Comparison of ENCODE assay signal across 26 cellular contexts in genomic region chr5:169494383-169495251, GRCh38.
A peak's percentile ranks its signal among the peaks of the same experiment; 100 is the strongest.
DNase-seq lines count a peak whose midpoint lies in the region; TF ChIP-seq lines count a peak whose summit lies in the region.
"Had no signal": no experiment of that assay in that cellular context is flagged by ENCODE, and none has a peak within 500 bp of the region (broad histone marks: within the 10 kb centered on the region; RNA-seq: fewer than 3 reads in every experiment).

No MANE protein-coding gene starts in this region.

- H3K9ac ChIP-seq in GM23248 (no peak overlapping the region), adipocyte (ENCODE audit: low read length) (no peak overlapping the region), mesenchymal stem cell (ENCODE audit: low read length) (peak overlapping the region; percentile 14)
- H3K9ac ChIP-seq: BLaER1 treated with 17β-estradiol and CSF1 and Interleukin-3, amounts not matched to agents 10 nM and 100 nM had no signal

- H3K4me1 ChIP-seq in GM23248 (ENCODE audit: insufficient read depth) (no peaks in the 10 kb centered on the region), adipocyte (ENCODE audit: control insufficient read depth, insufficient read depth, low read length) (peaks cover 12% of the 10 kb centered on the region), mesenchymal stem cell (ENCODE audit: control insufficient read depth, insufficient read depth, low read depth, low read length) (no peaks in the 10 kb centered on the region), prostate gland (replicated peaks) (no peaks in the 10 kb centered on the region)
- H3K4me1 ChIP-seq: BLaER1 treated with 17β-estradiol and CSF1 and Interleukin-3, amounts not matched to agents 10 nM and 100 nM; lower lobe of right lung; SJSA1 had no signal

- H3K79me1 ChIP-seq in mesenchymal stem cell (replicated peaks; ENCODE audit: low read length, poor library complexity, severe bottlenecking), result no peaks in the 10 kb centered on the region

- H3K9me2 ChIP-seq in GM23248 (ENCODE audit: insufficient read depth), result no peaks in the 10 kb centered on the region

- no peaks in the 10 kb centered on the region for H4K20me1 ChIP-seq in GM23248 (ENCODE audit: insufficient read depth)
- H4K20me1 ChIP-seq: BLaER1 treated with 17β-estradiol and CSF1 and Interleukin-3, amounts not matched to agents 10 nM and 100 nM had no signal

- intact Hi-C loops in prostate gland (cut with DNase I), result no loop called here

- no peak overlapping the region for H2BK12ac ChIP-seq in mesenchymal stem cell (ENCODE audit: low read length in 2 of 2)

- H3K18ac ChIP-seq in mesenchymal stem cell (ENCODE audit: low read depth in 1 of 2, low read length in 2 of 2), result no peak overlapping the region

- H3K27ac ChIP-seq in GM23248 (no peak overlapping the region), mesenchymal stem cell (ENCODE audit: low read length, poor library complexity, severe bottlenecking) (no peak overlapping the region), prostate gland (no peak overlapping the region)
- H3K27ac ChIP-seq: BLaER1 treated with 17β-estradiol and CSF1 and Interleukin-3, amounts not matched to agents 10 nM and 100 nM; heart right ventricle; lower lobe of right lung; SJSA1 had no signal

- no peaks in the 10 kb centered on the region for H3K79me2 ChIP-seq in GM23248 (ENCODE audit: insufficient read depth)

- H3K9me3 ChIP-seq in GM23248 (ENCODE audit: low read depth) (no peaks in the 10 kb centered on the region), adipocyte (ENCODE audit: control insufficient read depth, low read length) (no peaks in the 10 kb centered on the region), mesenchymal stem cell (ENCODE audit: control insufficient read depth, low read length) (no peaks in the 10 kb centered on the region), prostate gland (no peaks in the 10 kb centered on the region)
- H3K9me3 ChIP-seq: lower lobe of right lung, SJSA1 had no signal

- H4K91ac ChIP-seq in mesenchymal stem cell (ENCODE audit: low read length), result peak overlapping the region; percentile 27

- 6 to 12% methylated on average over 4 of the region's 4 CpGs for WGBS in GM23248 (ENCODE audit: low coverage in 1 of 2, low lambda C conversion rate in 2 of 2, missing lambda C conversion rate in 2 of 2), 2 experiments
- 49% methylated on average over 4 of the region's 4 CpGs for WGBS in mesenchymal stem cell
- 29% methylated on average over 4 of the region's 4 CpGs for WGBS in prostate gland

- H3K14ac ChIP-seq in mesenchymal stem cell (ENCODE audit: low read length in 2 of 2), result no peak overlapping the region

- peaks cover 7% of the 10 kb centered on the region; the same call in 1 of the 2 replicates for H3F3A ChIP-seq in GM23248 (ENCODE audit: insufficient read depth)

- no peaks in the 10 kb centered on the region for H3K36me3 ChIP-seq in GM23248 (ENCODE audit: low read depth)
- no peaks in the 10 kb centered on the region for H3K36me3 ChIP-seq in adipocyte (ENCODE audit: control insufficient read depth, insufficient read depth, low read length, severe bottlenecking)
- H3K36me3 ChIP-seq in mesenchymal stem cell (ENCODE audit: control insufficient read depth in 1 of 2, insufficient read depth in 2 of 2, low read depth in 1 of 2, low read length in 2 of 2), result no peaks in the 10 kb centered on the region
- no peaks in the 10 kb centered on the region for H3K36me3 ChIP-seq in prostate gland
- H3K36me3 ChIP-seq: BLaER1 treated with 17β-estradiol and CSF1 and Interleukin-3, amounts not matched to agents 10 nM and 100 nM; heart right ventricle; lower lobe of right lung; SJSA1 had no signal

- peak; percentile 37 for DNase-seq in AG08395 (ENCODE audit: low spot score)
- peak; percentile 24 for DNase-seq in GM23248
- DNase-seq in adipocyte (ENCODE audit: low read depth), result no peak
- DNase-seq in mesenchymal stem cell, result no peak
- DNase-seq in prostate gland (ENCODE audit: low spot score), result no peak
- no peak for DNase-seq in NCI-H2107 treated with DMSO at 0.1 percent for 48 hours (lab: John Stamatoyannopoulos, UW; ENCODE audit: unreplicated experiment)
- DNase-seq in COLO829 (ENCODE audit: low spot score), result no peak
- DNase-seq: activated naive CD8-positive, alpha-beta T cell treated with anti-CD3 and anti-CD28 coated beads, Interleukin-2, amount 50 U/mL, for 24 hours; activated T-cell treated with anti-CD3 and anti-CD28 coated beads, Interleukin-2, amount 50 U/mL, for 72 hours; central memory CD4-positive, alpha-beta T cell; cortex of kidney; DMS53; effector memory CD8-positive, alpha-beta T cell; erythroblast; foreskin melanocyte; heart right ventricle; Kasumi-1; kidney; lower lobe of right lung; MV-4-11; naive thymus-derived CD8-positive, alpha-beta T cell; NCI-H1436; NCI-H748 treated with DMSO at 0.1 percent for 48 hours; stimulated activated naive CD4-positive, alpha-beta T cell treated with Interleukin-2 at 50 U/mL for 16 hours had no signal

- no peak overlapping the region for H3K4me3 ChIP-seq in GM23248
- peak overlapping the region; percentile 23 for H3K4me3 ChIP-seq in adipocyte (ENCODE audit: low read length)
- peak overlapping the region in 1 of 2 experiments; percentile 13 for H3K4me3 ChIP-seq in mesenchymal stem cell (ENCODE audit: insufficient read depth in 1 of 2, low read depth in 1 of 2, low read length in 2 of 2)
- H3K4me3 ChIP-seq in prostate gland, result no peak overlapping the region
- H3K4me3 ChIP-seq: BLaER1 treated with 17β-estradiol and CSF1 and Interleukin-3, amounts not matched to agents 10 nM and 100 nM; heart right ventricle; lower lobe of right lung; SJSA1 had no signal

- H3K4me2 ChIP-seq in GM23248 (ENCODE audit: unreplicated experiment), result peak overlapping the region; percentile 5
- H3K4me2 ChIP-seq in mesenchymal stem cell (ENCODE audit: low read length, poor library complexity, severe bottlenecking), result no peak overlapping the region
- H3K4me2 ChIP-seq: BLaER1 treated with 17β-estradiol and CSF1 and Interleukin-3, amounts not matched to agents 10 nM and 100 nM had no signal

- in situ Hi-C loops in GM23248 (cut with MboI), result no loop called here

- no peak overlapping the region for H3K23ac ChIP-seq in mesenchymal stem cell (ENCODE audit: low read length in 2 of 2)

- H2AFZ ChIP-seq in GM23248 (0 out of 2 replicates have a peak overlapping the region, but pooled peaks have one; percentile 3), mesenchymal stem cell (ENCODE audit: low read depth, low read length) (no peak overlapping the region)

- H2BK5ac ChIP-seq in mesenchymal stem cell (ENCODE audit: low read depth, low read length, poor library complexity, severe bottlenecking), result no peak overlapping the region

- no peak overlapping the region for H3K4ac ChIP-seq in mesenchymal stem cell (ENCODE audit: low read depth in 1 of 2, low read length in 2 of 2)

- no peaks in the 10 kb centered on the region for H3K27me3 ChIP-seq in GM23248 (replicated peaks; ENCODE audit: insufficient read depth)
- H3K27me3 ChIP-seq in adipocyte (replicated peaks; ENCODE audit: control insufficient read depth, insufficient read depth, low read length), result no peaks in the 10 kb centered on the region
- H3K27me3 ChIP-seq in mesenchymal stem cell (ENCODE audit: control insufficient read depth in 1 of 2, insufficient read depth in 1 of 2, low read length in 2 of 2), result peaks cover 0 to 13% of the 10 kb centered on the region in 2 experiments
- no peaks in the 10 kb centered on the region for H3K27me3 ChIP-seq in prostate gland (replicated peaks; ENCODE audit: insufficient read depth)
- H3K27me3 ChIP-seq: BLaER1 treated with 17β-estradiol and CSF1 and Interleukin-3, amounts not matched to agents 10 nM and 100 nM; heart right ventricle had no signal

- no peak for TF ChIP-seq POLR2A in prostate gland (IDR thresholded peaks at IDR 0.05)

- H2BK15ac ChIP-seq in mesenchymal stem cell (ENCODE audit: low read depth, poor library complexity, severe bottlenecking), result no peak overlapping the region

- no peak overlapping the region for H2BK120ac ChIP-seq in mesenchymal stem cell (ENCODE audit: low read depth, low read length)

- no peak overlapping the region for H2AK5ac ChIP-seq in mesenchymal stem cell (ENCODE audit: low read length, severe bottlenecking)

- no peak for TF ChIP-seq CTCF in prostate gland (IDR thresholded peaks at IDR 0.05)

- no peak overlapping the region for H4K8ac ChIP-seq in mesenchymal stem cell (ENCODE audit: low read length)

Comparison
In these comparisons a context has a peak if more than half of its experiments do, and no peak if none do; other contexts are left out.
1. DNase-seq: peak in AG08395 (single experiment) and GM23248 (single experiment); none in adipocyte (single experiment), mesenchymal stem cell (single experiment), prostate gland (single experiment), NCI-H2107 treated with DMSO at 0.1 percent for 48 hours (single experiment) and COLO829 (single experiment).